In genomic region chr2:229300814-229301213, GRCh38 we compare ENCODE assay signal across 19 cellular contexts. TPM values are rescaled to one million over a fixed set of nuclear protein-coding genes. Genes with fewer than 3 reads are reported as not detected.
DNase-seq lines count a peak whose midpoint lies in the region; ATAC-seq and TF ChIP-seq lines count a peak whose summit lies in the region.
"Had no signal": no experiment of that assay in that cellular context is flagged by ENCODE, and none has a peak within 500 bp of the region (broad histone marks: within the 10 kb centered on the region; RNA-seq: fewer than 3 reads in every experiment).

No MANE protein-coding gene starts in this region.

- intact Hi-C loops in upper lobe of right lung (cut with DNase I): no loop called here
- intact Hi-C loops in activated CD4-positive, alpha-beta T cell treated with anti-CD3 and anti-CD28 coated beads, Interleukin-2, amount 10 ng/mL, durations not matched to agents 24 days and 14 days (cut with micrococcal nuclease): no loop called here

- H3K9me3 ChIP-seq in upper lobe of right lung (no peaks in the 10 kb centered on the region), neural progenitor cell (ENCODE audit: low read depth) (no peaks in the 10 kb centered on the region)
- H3K9me3 ChIP-seq: thyroid gland had no signal

- H3K4me1 Mint-ChIP-seq in neural progenitor cell: no peaks in the 10 kb centered on the region
- H3K4me1 Mint-ChIP-seq in activated CD4-positive, alpha-beta T cell treated with anti-CD3 and anti-CD28 coated beads, Interleukin-2, amount 10 ng/mL, durations not matched to agents 24 days and 14 days: no peaks in the 10 kb centered on the region

- H3K4me3 ChIP-seq in foreskin fibroblast (ENCODE audit: low read depth in 1 of 2, low read length in 2 of 2): no peak overlapping the region
- no peak overlapping the region for H3K4me3 ChIP-seq in upper lobe of right lung
- no peak overlapping the region for H3K4me3 ChIP-seq in neural progenitor cell
- H3K4me3 ChIP-seq: thyroid gland had no signal

- H3K27ac Mint-ChIP-seq in neural progenitor cell: no peak overlapping the region
- no peak overlapping the region for H3K27ac Mint-ChIP-seq in activated CD4-positive, alpha-beta T cell treated with anti-CD3 and anti-CD28 coated beads, Interleukin-2, amount 10 ng/mL, durations not matched to agents 24 days and 14 days
- H3K27ac Mint-ChIP-seq: activated naive CD8-positive, alpha-beta T cell; activated T-cell treated with anti-CD3 and anti-CD28 coated beads, Interleukin-2, amount 50 U/mL, for 24 hours had no signal

- no peaks in the 10 kb centered on the region for H3K79me2 ChIP-seq in neural progenitor cell (ENCODE audit: low read depth)

- no peaks in the 10 kb centered on the region for H3K9me3 Mint-ChIP-seq in neural progenitor cell
- H3K9me3 Mint-ChIP-seq in activated CD4-positive, alpha-beta T cell treated with anti-CD3 and anti-CD28 coated beads, Interleukin-2, amount 10 ng/mL, durations not matched to agents 24 days and 14 days: no peaks in the 10 kb centered on the region
- H3K9me3 Mint-ChIP-seq: activated T-cell treated with anti-CD3 and anti-CD28 coated beads, Interleukin-2, amount 50 U/mL, for 24 hours had no signal

- H3K27me3 ChIP-seq in upper lobe of right lung (no peaks in the 10 kb centered on the region), neural progenitor cell (no peaks in the 10 kb centered on the region)
- H3K27me3 ChIP-seq: thyroid gland had no signal

- H3K27ac ChIP-seq in upper lobe of right lung (peak overlapping the region; percentile 25), neural progenitor cell (no peak overlapping the region)
- H3K27ac ChIP-seq: thyroid gland had no signal

- H3K4me1 ChIP-seq in upper lobe of right lung: peaks cover 25% of the 10 kb centered on the region
- H3K4me1 ChIP-seq in neural progenitor cell: no peaks in the 10 kb centered on the region
- H3K4me1 ChIP-seq: thyroid gland had no signal

- no peak overlapping the region for H2AFZ ChIP-seq in neural progenitor cell (replicated peaks)

- no peaks in the 10 kb centered on the region for H3F3A ChIP-seq in neural progenitor cell (ENCODE audit: low read depth)

- ATAC-seq in upper lobe of right lung: peak; percentile 67

- no peaks in the 10 kb centered on the region for H3K36me3 Mint-ChIP-seq in neural progenitor cell
- H3K36me3 Mint-ChIP-seq in activated CD4-positive, alpha-beta T cell treated with anti-CD3 and anti-CD28 coated beads, Interleukin-2, amount 10 ng/mL, durations not matched to agents 24 days and 14 days (ENCODE audit: low read depth): no peaks in the 10 kb centered on the region
- H3K36me3 Mint-ChIP-seq: activated naive CD8-positive, alpha-beta T cell had no signal

- H3K36me3 ChIP-seq in upper lobe of right lung (no peaks in the 10 kb centered on the region), neural progenitor cell (no peaks in the 10 kb centered on the region)
- H3K36me3 ChIP-seq: thyroid gland had no signal

- no peak for TF ChIP-seq CTCF in foreskin fibroblast (IDR thresholded peaks at IDR 0.05; ENCODE audit: low read depth, low read length)
- TF ChIP-seq CTCF in upper lobe of right lung (IDR thresholded peaks at IDR 0.05): no peak
- no peak for TF ChIP-seq CTCF in neural progenitor cell (IDR thresholded peaks at IDR 0.05)

- H3K4me3 Mint-ChIP-seq in neural progenitor cell: no peak overlapping the region
- no peak overlapping the region for H3K4me3 Mint-ChIP-seq in activated CD4-positive, alpha-beta T cell treated with anti-CD3 and anti-CD28 coated beads, Interleukin-2, amount 10 ng/mL, durations not matched to agents 24 days and 14 days
- H3K4me3 Mint-ChIP-seq: activated naive CD8-positive, alpha-beta T cell; activated T-cell treated with anti-CD3 and anti-CD28 coated beads, Interleukin-2, amount 50 U/mL, for 24 hours had no signal

- peak; percentile 46 for DNase-seq in SIG-M5 treated with dmso at 0.1 percent for 504 hours (lab: John Stamatoyannopoulos, UW; ENCODE audit: unreplicated experiment)
- DNase-seq in SIG-M5 (lab: John Stamatoyannopoulos, UW): no peak
- peak; percentile 17 for DNase-seq in SKM-1 (lab: John Stamatoyannopoulos, UW; ENCODE audit: unreplicated experiment)
- DNase-seq in foreskin fibroblast: peak; percentile 35 to 54
- DNase-seq in upper lobe of right lung: no peak
- DNase-seq in occipital lobe (lab: John Stamatoyannopoulos, UW): no peak
- no peak for DNase-seq in neural progenitor cell (ENCODE audit: low spot score)
- no peak for DNase-seq in activated CD4-positive, alpha-beta T cell treated with anti-CD3 and anti-CD28 coated beads, Interleukin-2, amount 10 ng/mL, durations not matched to agents 24 days and 14 days
- DNase-seq: 8988T; activated CD4-positive, alpha-beta T cell treated with anti-CD3 and anti-CD28 coated beads, Interleukin-2, amount 50 U/mL, for 1 hour; activated T-cell treated with anti-CD3 and anti-CD28 coated beads, Interleukin-2, amount 50 U/mL, for 24 hours; cerebellar nuclear complex; EL; NCI-H2081; NCI-H748 treated with DMSO at 0.1 percent for 48 hours; SHP77 treated with DMSO at 0.1 percent for 48 hours; T-helper 9 cell; thyroid gland had no signal

- H4K20me1 ChIP-seq in neural progenitor cell (ENCODE audit: low read depth): no peaks in the 10 kb centered on the region

- H3K4me2 ChIP-seq in neural progenitor cell: no peak overlapping the region

- peaks cover 3% of the 10 kb centered on the region for H3K27me3 Mint-ChIP-seq in neural progenitor cell (ENCODE audit: insufficient read depth, low read depth)
- no peaks in the 10 kb centered on the region for H3K27me3 Mint-ChIP-seq in activated CD4-positive, alpha-beta T cell treated with anti-CD3 and anti-CD28 coated beads, Interleukin-2, amount 10 ng/mL, durations not matched to agents 24 days and 14 days
- H3K27me3 Mint-ChIP-seq: activated naive CD8-positive, alpha-beta T cell; activated T-cell treated with anti-CD3 and anti-CD28 coated beads, Interleukin-2, amount 50 U/mL, for 24 hours had no signal

- H3K9ac ChIP-seq in neural progenitor cell: no peak overlapping the region

RNA-seq across cellular contexts. Expression of gene PID1, which starts 29.7 kb away (rescaled TPM):
- 51.4 TPM for total RNA-seq in upper lobe of right lung
- 46.2 TPM for total RNA-seq in occipital lobe
- total RNA-seq in neural progenitor cell (ENCODE audit: low replicate concordance): 0.90 and 1.4 TPM in 2 replicates
- total RNA-seq in activated CD4-positive, alpha-beta T cell treated with anti-CD3 and anti-CD28 coated beads, Interleukin-2, amount 10 ng/mL, durations not matched to agents 24 days and 14 days: not detected in 2 replicates

Comparison
In these comparisons a context has a peak if more than half of its experiments do, and no peak if none do; other contexts are left out.
1. DNase-seq: peak in SIG-M5 treated with dmso at 0.1 percent for 504 hours (single experiment), SKM-1 (single experiment) and foreskin fibroblast (2 of 2); none in SIG-M5 (single experiment), upper lobe of right lung (single experiment), occipital lobe (single experiment), neural progenitor cell (single experiment) and activated CD4-positive, alpha-beta T cell treated with anti-CD3 and anti-CD28 coated beads, Interleukin-2, amount 10 ng/mL, durations not matched to agents 24 days and 14 days (single experiment).
2. RNA of gene PID1, which starts 29.7 kb away (total RNA-seq): 51.4 TPM in upper lobe of right lung (single experiment) and 46.2 TPM in occipital lobe (single experiment); 0.90 to 1.4 TPM in neural progenitor cell and not detected in activated CD4-positive, alpha-beta T cell treated with anti-CD3 and anti-CD28 coated beads, Interleukin-2, amount 10 ng/mL, durations not matched to agents 24 days and 14 days; every median in the first group is over 10 times any median in the second.